In the genomic region with DNA sequence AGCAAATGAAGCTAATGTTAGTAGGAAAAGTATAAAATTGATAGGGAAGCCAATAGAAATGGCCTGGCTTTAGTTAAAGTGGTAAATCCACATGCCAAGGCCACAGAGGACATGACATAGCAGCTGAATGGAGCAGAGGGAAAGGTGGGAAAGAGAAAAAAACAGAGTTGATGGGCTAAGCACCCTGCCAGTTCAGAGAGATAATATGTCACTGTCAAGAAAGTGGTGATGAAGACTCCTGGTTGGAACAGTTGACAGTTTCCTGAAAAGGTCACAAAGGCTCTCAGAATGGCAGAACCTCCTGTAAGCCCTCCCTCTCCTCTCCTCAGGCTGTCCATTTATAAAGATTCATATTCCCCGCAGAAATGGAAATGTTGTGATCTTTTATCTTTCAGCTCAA, we compare ENCODE assay signal across 25 cellular contexts. TPM values are rescaled to one million over a fixed set of nuclear protein-coding genes. Genes with fewer than 3 reads are reported as not detected.
"Had no signal": no experiment of that assay in that cellular context is flagged by ENCODE, and none has a peak within 500 bp of the region (broad histone marks: within the 10 kb centered on the region; RNA-seq: fewer than 3 reads in every experiment).

No MANE protein-coding gene starts in this region.

- H3K36me3 ChIP-seq: lower lobe of right lung, neural progenitor cell, neutrophil, suprapubic skin, thoracic aorta, tibial artery, upper lobe of right lung had no signal

- FAIRE-seq: islet of Langerhans, kidney, urothelium cell line had no signal

- H3K27ac ChIP-seq: lower lobe of right lung, neural progenitor cell, neutrophil, parathyroid adenoma, psoas muscle, skin epidermis, suprapubic skin, thoracic aorta, tibial artery, upper lobe of right lung had no signal

- H3K4me3 ChIP-seq: lower lobe of right lung, neural progenitor cell, psoas muscle, skin epidermis, suprapubic skin, thoracic aorta, tibial artery, upper lobe of right lung had no signal

- H3K27me3 ChIP-seq: neural progenitor cell, neutrophil, suprapubic skin, tibial artery, upper lobe of right lung had no signal

- H3K9me3 ChIP-seq: lower lobe of right lung, neutrophil, psoas muscle, suprapubic skin, thoracic aorta, tibial artery, upper lobe of right lung had no signal

- H3K4me2 ChIP-seq: neural progenitor cell had no signal

- H3K4me1 ChIP-seq: lower lobe of right lung, neural progenitor cell, parathyroid adenoma, psoas muscle, suprapubic skin, tibial artery, upper lobe of right lung had no signal

- ATAC-seq: lower lobe of right lung; naive thymus-derived CD8-positive, alpha-beta T cell; psoas muscle; sciatic nerve; stimulated activated effector memory CD8-positive, alpha-beta T cell treated with anti-CD3 and anti-CD28 coated beads, Interleukin-12 subunit alpha, Interleukin-12 subunit beta, amount 100 ng/mL, for 72 hours; upper lobe of right lung had no signal

- DNase-seq: hypothalamus; immature natural killer cell; kidney; lower lobe of right lung; mammary epithelial cell; mesenchymal stem cell; naive thymus-derived CD8-positive, alpha-beta T cell; occipital lobe; psoas muscle; stimulated activated CD4-positive, alpha-beta T cell treated with anti-CD3 and anti-CD28 coated beads, Interleukin-12 subunit alpha, Interleukin-12 subunit beta, amount 100 ng/mL, for 4 hours; stimulated activated CD4-positive, alpha-beta T cell treated with anti-CD3 and anti-CD28 coated beads, Interleukin-4, amount 100 ng/mL, for 24 hours; stimulated activated naive CD4-positive, alpha-beta T cell; tibial artery; trophoblast cell; upper lobe of right lung had no signal

RNA-seq across cellular contexts. Expression of gene SLC7A11, which starts 48.2 kb away (rescaled TPM):
- polyA plus RNA-seq: immature natural killer cell; naive thymus-derived CD8-positive, alpha-beta T cell had no signal
